11 cellular contexts compared by ENCODE assay signal in the genomic region with DNA sequence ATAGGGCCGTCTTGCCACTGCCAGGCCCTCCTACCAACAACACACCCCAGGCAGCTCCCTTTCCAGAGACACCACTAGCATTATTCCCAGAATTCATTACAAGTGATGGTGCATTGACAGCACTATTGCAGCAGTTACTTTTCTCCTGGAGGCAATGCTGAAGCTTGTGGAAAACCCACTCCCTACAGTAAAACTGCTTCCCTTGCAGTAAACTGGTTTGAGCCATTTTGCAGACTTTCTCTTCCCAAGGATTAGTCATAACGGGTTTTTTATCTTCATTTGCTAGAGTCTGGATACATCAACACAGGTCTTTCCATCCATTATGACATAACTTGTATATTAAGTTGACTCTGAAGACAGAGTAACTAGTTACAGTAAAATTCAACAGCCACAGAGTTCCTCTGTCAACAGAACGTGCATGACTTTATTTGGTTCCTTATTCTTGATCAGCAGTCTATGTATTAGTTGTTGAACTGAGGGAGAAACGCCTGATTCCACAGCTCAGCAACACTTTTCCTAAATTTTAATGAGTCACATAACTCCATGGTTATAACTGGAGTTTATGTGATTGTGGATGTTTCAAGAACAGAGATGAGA. TPM values are rescaled to one million over a fixed set of nuclear protein-coding genes. Genes with fewer than 3 reads are reported as not detected.
DNase-seq lines count a peak whose midpoint lies in the region; FAIRE-seq and TF ChIP-seq lines count a peak whose summit lies in the region.
"Had no signal": no experiment of that assay in that cellular context is flagged by ENCODE, and none has a peak within 500 bp of the region (broad histone marks: within the 10 kb centered on the region; RNA-seq: fewer than 3 reads in every experiment).

No MANE protein-coding gene starts in this region.

- DNase-seq in D341Med (ENCODE audit: low spot score) (peak; percentile 17), NOMO-1 treated with DMSO at 0.1 percent for 48 hours (lab: John Stamatoyannopoulos, UW; ENCODE audit: unreplicated experiment) (peak; percentile 24), endothelial cell of umbilical vein (ENCODE audit: low read depth, low spot score) (peak; percentile 53), neuronal stem cell (ENCODE audit: low spot score) (no peak), HuH-7 (ENCODE audit: low spot score) (no peak), NCI-H2029 treated with DMSO at 0.1 percent for 48 hours (lab: John Stamatoyannopoulos, UW) (no peak), HPDE6-E6E7 (ENCODE audit: extremely low spot score) (no peak), NCI-H128 (lab: John Stamatoyannopoulos, UW; ENCODE audit: unreplicated experiment) (no peak)
- DNase-seq: activated CD4-positive, CD25-positive, alpha-beta regulatory T cell had no signal

- no peak overlapping the region for H3K18ac ChIP-seq in neuronal stem cell (ENCODE audit: low read length)

- CTCF ChIA-PET in endothelial cell of umbilical vein (lab: Charles Lee): interaction anchor here (0.8 to 6.0 kb wide), 5 partner anchors 31 to 573 kb away, joined by 3 to 47 read pairs (median 4); no protein-coding TSS in a partner anchor

- H3K27ac ChIP-seq in endothelial cell of umbilical vein (ENCODE audit: insufficient read depth, low read depth, low read length): peak overlapping the region; percentile 94
- no peak overlapping the region for H3K27ac ChIP-seq in neuronal stem cell (replicated peaks; ENCODE audit: low read length)
- H3K27ac ChIP-seq: body of pancreas had no signal

- peak overlapping the region; percentile 62 to 97 (median 78) for H3K4me3 ChIP-seq in endothelial cell of umbilical vein (replicated peaks in 1 of 3; ENCODE audit: insufficient read depth in 1 of 3, low read depth in 1 of 3, low read length in 3 of 3)
- H3K4me3 ChIP-seq in neuronal stem cell (ENCODE audit: low read length in 2 of 2): peak overlapping the region in 1 of 2 donors; percentile 76
- H3K4me3 ChIP-seq: body of pancreas had no signal

- H3K9ac ChIP-seq in endothelial cell of umbilical vein (replicated peaks; ENCODE audit: extremely low read depth, insufficient read depth, low read length): peak overlapping the region; percentile 99
- H3K9ac ChIP-seq in neuronal stem cell (ENCODE audit: low read depth, low read length, poor library complexity): no peak overlapping the region

- H3K36me3 ChIP-seq in endothelial cell of umbilical vein (ENCODE audit: control insufficient read depth in 2 of 2, extremely low read depth in 1 of 2, insufficient read depth in 2 of 2, low read length in 2 of 2) (peaks cover 0 to 12% of the 10 kb centered on the region in 2 experiments), neuronal stem cell (replicated peaks in 1 of 2; ENCODE audit: control insufficient read depth in 2 of 2, insufficient read depth in 2 of 2, low read length in 2 of 2) (peaks cover 0 to 52% of the 10 kb centered on the region in 2 donors)

- peaks cover 46% of the 10 kb centered on the region for H3K4me1 ChIP-seq in endothelial cell of umbilical vein (ENCODE audit: control insufficient read depth, extremely low read depth, insufficient read depth, low read length)
- peaks cover 4 to 11% of the 10 kb centered on the region in 2 donors for H3K4me1 ChIP-seq in neuronal stem cell (ENCODE audit: control insufficient read depth in 2 of 2, insufficient read depth in 1 of 2, low read depth in 1 of 2, low read length in 2 of 2)

- no CpG with 5 or more reads among the region's 4 CpGs for WGBS in neuronal stem cell (ENCODE audit: extremely low coverage in 2 of 2, insufficient read length in 2 of 2, insufficient replicate concordance in 1 of 2), 2 donors

- H2BK120ac ChIP-seq in neuronal stem cell (ENCODE audit: low read depth, low read length): no peak overlapping the region

- no peak for FAIRE-seq in endothelial cell of umbilical vein (lab: Jason Lieb, UNC)

- POLR2A ChIA-PET in endothelial cell of umbilical vein (lab: Charles Lee): interaction anchor here (1.7 kb wide), 1 partner anchor 376 kb away, joined by 5 read pairs; no protein-coding TSS in a partner anchor

- no peak overlapping the region for H2BK12ac ChIP-seq in neuronal stem cell (ENCODE audit: low read length)

- peaks cover 22% of the 10 kb centered on the region for H4K20me1 ChIP-seq in endothelial cell of umbilical vein (replicated peaks; ENCODE audit: control insufficient read depth, extremely low read depth, insufficient read depth, low read length)

- peak overlapping the region; percentile 100 for H3K4me2 ChIP-seq in endothelial cell of umbilical vein (ENCODE audit: insufficient read depth, low read length)
- H3K4me2 ChIP-seq in neuronal stem cell (ENCODE audit: insufficient read depth, low read length, poor library complexity, severe bottlenecking): peak overlapping the region; percentile 26

- dilution Hi-C loops in endothelial cell of umbilical vein (cut with MboI; ENCODE audit: extremely low pct_ligation_motif_present, low sequenced_read_pairs): no loop called here

- H4K8ac ChIP-seq in neuronal stem cell (ENCODE audit: low read depth, low read length): no peak overlapping the region

- H3K14ac ChIP-seq in neuronal stem cell (ENCODE audit: low read length): no peak overlapping the region

- no peak overlapping the region for H2BK5ac ChIP-seq in neuronal stem cell (ENCODE audit: low read length)

- no peak overlapping the region for H4K91ac ChIP-seq in neuronal stem cell (ENCODE audit: low read depth, low read length, poor library complexity)

- no TSS peak for BruUV-seq in endothelial cell of umbilical vein (replicated peaks; lab: Mats Ljungman, UMichigan)

- peaks cover 70% of the 10 kb centered on the region for H3K79me2 ChIP-seq in endothelial cell of umbilical vein (ENCODE audit: control insufficient read depth, insufficient read depth, low read length)

- no peak overlapping the region for H2BK15ac ChIP-seq in neuronal stem cell (ENCODE audit: low read length)

- intact Hi-C loops in endothelial cell of umbilical vein (cut with micrococcal nuclease): loop anchor here (5.0 kb wide), 1 partner anchor 78 kb away; no protein-coding TSS in a partner anchor

- H3K9me1 ChIP-seq in endothelial cell of umbilical vein (replicated peaks; ENCODE audit: control insufficient read depth, extremely low read depth, insufficient read depth, low read length): no peaks in the 10 kb centered on the region

- peak; percentile 29 for TF ChIP-seq POLR2A in endothelial cell of umbilical vein (IDR thresholded peaks at IDR 0.05; ENCODE audit: low read depth, low read length)

- H3K4ac ChIP-seq in neuronal stem cell (ENCODE audit: low read length): no peak overlapping the region

- peaks cover 3% of the 10 kb centered on the region for H3K79me1 ChIP-seq in neuronal stem cell (ENCODE audit: low read depth, low read length)

- H3K27me3 ChIP-seq in endothelial cell of umbilical vein (ENCODE audit: control insufficient read depth in 2 of 2, insufficient read depth in 2 of 2, low read length in 2 of 2) (no peaks in the 10 kb centered on the region), neuronal stem cell (ENCODE audit: control insufficient read depth in 3 of 3, insufficient read depth in 3 of 3, low read depth in 1 of 3, low read length in 3 of 3) (no peaks in the 10 kb centered on the region)
- H3K27me3 ChIP-seq: body of pancreas had no signal

- H3K23ac ChIP-seq in neuronal stem cell (ENCODE audit: low read depth, low read length, poor library complexity): no peak overlapping the region

- H3K9me3 ChIP-seq in endothelial cell of umbilical vein (replicated peaks; ENCODE audit: control insufficient read depth, insufficient read depth, low read length) (no peaks in the 10 kb centered on the region), neuronal stem cell (replicated peaks in 1 of 2; ENCODE audit: control insufficient read depth in 2 of 2, insufficient read depth in 1 of 2, low read depth in 1 of 2, low read length in 2 of 2) (no peaks in the 10 kb centered on the region)
- H3K9me3 ChIP-seq: body of pancreas had no signal

- H2AK5ac ChIP-seq in neuronal stem cell (ENCODE audit: low read depth, low read length): no peak overlapping the region

- no peak for TF ChIP-seq CTCF in endothelial cell of umbilical vein (IDR thresholded peaks at IDR 0.05; ENCODE audit: extremely low read depth in 1 of 2, insufficient read depth in 1 of 2, low read depth in 1 of 2, low read length in 2 of 2)

- no peak overlapping the region for H2AFZ ChIP-seq in endothelial cell of umbilical vein (ENCODE audit: low read depth, low read length)
- no peak overlapping the region for H2AFZ ChIP-seq in neuronal stem cell (ENCODE audit: low read length)

TF ChIP-seq in endothelial cell of umbilical vein, 7 proteins besides CTCF, POLR2A, EP300 and RAD21:
- no peak for TF ChIP-seq GATA2 (IDR thresholded peaks at IDR 0.05; ENCODE audit: insufficient read depth, insufficient read length, low read depth, low read length)
- TF ChIP-seq FOS (IDR thresholded peaks at IDR 0.05; ENCODE audit: borderline replicate concordance, insufficient read depth, low read length): peak; percentile 23
- TF ChIP-seq POLR2AphosphoS5 (IDR thresholded peaks at IDR 0.05; ENCODE audit: insufficient read depth, low read depth, low read length): peak; percentile 22

RNA-seq across cellular contexts. Expression of a gene that starts 2.2 kb away (rescaled TPM):
- total RNA-seq in endothelial cell of umbilical vein: 63.6 and 68.9 TPM in 2 replicates
- polyA plus RNA-seq in endothelial cell of umbilical vein: 19.7 and 24.5 TPM in 2 replicates
- 24.0 and 25.2 TPM in 2 replicates for polyA plus RNA-seq in endothelial cell of umbilical vein (2011; cell fraction: cytosol; rRNA removed)
- 57.9 and 77.2 TPM in 2 replicates for polyA plus RNA-seq in endothelial cell of umbilical vein (2011; cell fraction: nucleus; rRNA removed)
- 55.8 and 71.6 TPM in 2 replicates for polyA plus RNA-seq in endothelial cell of umbilical vein (2012)
- 177 and 203 TPM in 2 replicates for polyA minus RNA-seq in endothelial cell of umbilical vein
- polyA minus RNA-seq in endothelial cell of umbilical vein (2011; cell fraction: cytosol; rRNA and poly(A)+ RNA removed): 10.4 TPM
- 183 and 257 TPM in 2 replicates for polyA minus RNA-seq in endothelial cell of umbilical vein (2011; cell fraction: nucleus; rRNA and poly(A)+ RNA removed)
- polyA plus RNA-seq in neuronal stem cell (2013, experiment 1 of 2): 9.3 TPM
- polyA plus RNA-seq in neuronal stem cell (2013, experiment 2 of 2): 9.7 TPM
- polyA plus RNA-seq: IgD-negative memory B cell had no signal

Comparison
In these comparisons a context has a peak if more than half of its experiments do, and no peak if none do; other contexts are left out.
1. DNase-seq: peak in D341Med (single experiment), NOMO-1 treated with DMSO at 0.1 percent for 48 hours (single experiment) and endothelial cell of umbilical vein (single experiment); none in neuronal stem cell (single experiment), HuH-7 (single experiment), NCI-H2029 treated with DMSO at 0.1 percent for 48 hours (single experiment), HPDE6-E6E7 (single experiment) and NCI-H128 (single experiment).